ENCODE assay signal across 1 cellular context in the genomic region with DNA sequence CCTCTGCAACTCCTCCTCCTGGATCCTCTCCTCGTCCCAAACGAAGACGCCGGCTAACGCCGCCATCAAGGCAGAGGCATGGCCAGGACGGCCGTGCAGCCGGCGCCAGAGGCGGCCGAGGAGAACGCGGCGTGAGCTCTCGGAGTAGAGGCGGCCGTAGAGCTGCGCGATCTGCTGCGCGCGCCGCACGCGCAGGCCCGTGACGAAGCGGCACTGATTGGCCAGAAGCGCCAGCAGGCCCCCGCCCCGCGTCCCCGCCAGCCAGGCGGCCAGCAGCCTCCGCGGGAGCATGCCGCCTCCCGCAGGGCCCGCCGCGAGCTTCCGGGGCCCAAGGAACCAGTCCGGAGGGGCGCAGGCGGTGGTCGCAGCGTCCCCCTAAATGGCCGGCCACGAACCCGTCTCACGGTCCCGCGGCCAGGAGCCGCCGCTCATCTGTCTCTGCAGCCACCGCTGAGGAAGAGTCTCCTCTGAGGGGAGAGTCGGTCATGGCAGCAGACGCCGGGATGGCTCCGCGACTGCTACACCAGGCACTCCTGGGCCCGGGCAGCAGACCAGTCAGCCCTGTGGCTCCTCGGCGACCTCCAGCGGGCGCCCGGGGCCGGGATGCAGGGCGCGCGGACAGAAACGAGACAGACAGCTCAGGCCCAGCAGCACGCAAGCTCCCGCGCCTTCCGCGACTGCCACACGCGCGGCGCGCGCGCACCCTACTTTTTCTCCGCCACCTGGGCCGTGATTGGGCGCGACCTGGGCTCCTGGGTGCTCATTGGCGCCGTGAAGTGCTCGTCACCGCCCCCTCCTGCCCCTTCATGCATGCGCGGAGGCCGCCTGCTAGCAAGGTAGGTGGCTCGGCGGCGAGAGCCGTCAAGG.
TF ChIP-seq lines count a peak whose summit lies in the region.

A gene with protein sequence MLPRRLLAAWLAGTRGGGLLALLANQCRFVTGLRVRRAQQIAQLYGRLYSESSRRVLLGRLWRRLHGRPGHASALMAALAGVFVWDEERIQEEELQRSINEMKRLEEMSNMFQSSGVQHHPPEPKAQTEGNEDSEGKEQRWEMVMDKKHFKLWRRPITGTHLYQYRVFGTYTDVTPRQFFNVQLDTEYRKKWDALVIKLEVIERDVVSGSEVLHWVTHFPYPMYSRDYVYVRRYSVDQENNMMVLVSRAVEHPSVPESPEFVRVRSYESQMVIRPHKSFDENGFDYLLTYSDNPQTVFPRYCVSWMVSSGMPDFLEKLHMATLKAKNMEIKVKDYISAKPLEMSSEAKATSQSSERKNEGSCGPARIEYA (minus strand): TSS at position 684 of the 867 bp plus-strand sequence. CDS start 393 bp downstream, at position 291.

TF ChIP-seq in H1, 55 proteins besides CTCF, POLR2A, EP300 and RAD21:
- peak; percentile 92 for TF ChIP-seq POLR2AphosphoS5 (IDR thresholded peaks at IDR 0.05; ENCODE audit: low read depth, low read length)
- TF ChIP-seq KDM4A (IDR thresholded peaks at IDR 0.05; ENCODE audit: low read depth, low read length, severe bottlenecking), result peak; percentile 78
- peak; percentile 55; the same call in 1 of the 2 replicates for TF ChIP-seq RBBP5 (IDR thresholded peaks at IDR 0.05; ENCODE audit: borderline replicate concordance, low read depth, low read length)
- 0 out of 2 replicates have a peak, but pooled peaks have one; percentile 10 for TF ChIP-seq TEAD4 (IDR thresholded peaks at IDR 0.05; ENCODE audit: low read depth, low read length)
- TF ChIP-seq, protein P1, sequence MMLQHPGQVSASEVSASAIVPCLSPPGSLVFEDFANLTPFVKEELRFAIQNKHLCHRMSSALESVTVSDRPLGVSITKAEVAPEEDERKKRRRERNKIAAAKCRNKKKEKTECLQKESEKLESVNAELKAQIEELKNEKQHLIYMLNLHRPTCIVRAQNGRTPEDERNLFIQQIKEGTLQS (IDR thresholded peaks at IDR 0.05; ENCODE audit: insufficient read depth, low read depth, low read length), result no peak
- TF ChIP-seq, protein P2, sequence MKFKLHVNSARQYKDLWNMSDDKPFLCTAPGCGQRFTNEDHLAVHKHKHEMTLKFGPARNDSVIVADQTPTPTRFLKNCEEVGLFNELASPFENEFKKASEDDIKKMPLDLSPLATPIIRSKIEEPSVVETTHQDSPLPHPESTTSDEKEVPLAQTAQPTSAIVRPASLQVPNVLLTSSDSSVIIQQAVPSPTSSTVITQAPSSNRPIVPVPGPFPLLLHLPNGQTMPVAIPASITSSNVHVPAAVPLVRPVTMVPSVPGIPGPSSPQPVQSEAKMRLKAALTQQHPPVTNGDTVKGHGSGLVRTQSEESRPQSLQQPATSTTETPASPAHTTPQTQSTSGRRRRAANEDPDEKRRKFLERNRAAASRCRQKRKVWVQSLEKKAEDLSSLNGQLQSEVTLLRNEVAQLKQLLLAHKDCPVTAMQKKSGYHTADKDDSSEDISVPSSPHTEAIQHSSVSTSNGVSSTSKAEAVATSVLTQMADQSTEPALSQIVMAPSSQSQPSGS (IDR thresholded peaks at IDR 0.05; ENCODE audit: low read length), result no peak
- TF ChIP-seq KDM5A (IDR thresholded peaks at IDR 0.05; ENCODE audit: low read length), result 0 out of 2 replicates have a peak, but pooled peaks have one; percentile 12
- peak; percentile 58 for TF ChIP-seq SP2 (IDR thresholded peaks at IDR 0.05; ENCODE audit: low read length)
- TF ChIP-seq SRF (IDR thresholded peaks at IDR 0.05; ENCODE audit: low read depth, low read length), result no peak
- TF ChIP-seq, protein P3, sequence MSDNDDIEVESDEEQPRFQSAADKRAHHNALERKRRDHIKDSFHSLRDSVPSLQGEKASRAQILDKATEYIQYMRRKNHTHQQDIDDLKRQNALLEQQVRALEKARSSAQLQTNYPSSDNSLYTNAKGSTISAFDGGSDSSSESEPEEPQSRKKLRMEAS (IDR thresholded peaks at IDR 0.05), result peak; percentile 66
- no peak for TF ChIP-seq CBX8 (IDR thresholded peaks at IDR 0.05; ENCODE audit: borderline replicate concordance, low read depth, low read length)
- peak; percentile 80 for TF ChIP-seq ASH2L (IDR thresholded peaks at IDR 0.05; ENCODE audit: low read length)
- TF ChIP-seq BACH1 (IDR thresholded peaks at IDR 0.05; ENCODE audit: low read length), result peak; percentile 57
- TF ChIP-seq SP1 (IDR thresholded peaks at IDR 0.05; ENCODE audit: low read depth, low read length), result peak; percentile 95
- no peak for TF ChIP-seq SIX5 (IDR thresholded peaks at IDR 0.05; ENCODE audit: low read depth, low read length)
- peak; percentile 84 for TF ChIP-seq TBP (IDR thresholded peaks at IDR 0.05; ENCODE audit: low read depth, low read length)
- peak in 1 of 2 experiments; percentile 44; a peak in 1 of 4 replicates for TF ChIP-seq SIN3A (conservative IDR thresholded peaks at IDR 0.05 in 1 of 2, IDR thresholded peaks at IDR 0.05 in 1 of 2; ENCODE audit: low read depth in 1 of 2, low read length in 2 of 2)
- TF ChIP-seq CREB1 (IDR thresholded peaks at IDR 0.05), result peak; percentile 78
- no peak for TF ChIP-seq RNF2 (IDR thresholded peaks at IDR 0.05; ENCODE audit: borderline replicate concordance, low read depth, low read length, missing control alignments, poor library complexity, severe bottlenecking)
- TF ChIP-seq, protein P4, sequence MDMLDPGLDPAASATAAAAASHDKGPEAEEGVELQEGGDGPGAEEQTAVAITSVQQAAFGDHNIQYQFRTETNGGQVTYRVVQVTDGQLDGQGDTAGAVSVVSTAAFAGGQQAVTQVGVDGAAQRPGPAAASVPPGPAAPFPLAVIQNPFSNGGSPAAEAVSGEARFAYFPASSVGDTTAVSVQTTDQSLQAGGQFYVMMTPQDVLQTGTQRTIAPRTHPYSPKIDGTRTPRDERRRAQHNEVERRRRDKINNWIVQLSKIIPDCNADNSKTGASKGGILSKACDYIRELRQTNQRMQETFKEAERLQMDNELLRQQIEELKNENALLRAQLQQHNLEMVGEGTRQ (IDR thresholded peaks at IDR 0.05; ENCODE audit: low read length), result peak; percentile 18; the same call in 1 of the 2 replicates
- peak; percentile 67; the same call in 1 of the 2 replicates for TF ChIP-seq EGR1 (IDR thresholded peaks at IDR 0.05; ENCODE audit: borderline replicate concordance, low read depth, low read length)
- TF ChIP-seq NRF1 (IDR thresholded peaks at IDR 0.05; ENCODE audit: low read depth, low read length), result peak; percentile 67
- TF ChIP-seq, protein P5, sequence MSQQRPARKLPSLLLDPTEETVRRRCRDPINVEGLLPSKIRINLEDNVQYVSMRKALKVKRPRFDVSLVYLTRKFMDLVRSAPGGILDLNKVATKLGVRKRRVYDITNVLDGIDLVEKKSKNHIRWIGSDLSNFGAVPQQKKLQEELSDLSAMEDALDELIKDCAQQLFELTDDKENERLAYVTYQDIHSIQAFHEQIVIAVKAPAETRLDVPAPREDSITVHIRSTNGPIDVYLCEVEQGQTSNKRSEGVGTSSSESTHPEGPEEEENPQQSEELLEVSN (IDR thresholded peaks at IDR 0.05), result peak; percentile 47; the same call in 1 of the 2 replicates
- TF ChIP-seq HDAC2 (IDR thresholded peaks at IDR 0.05; ENCODE audit: borderline replicate concordance in 1 of 2, low read depth in 2 of 2, low read length in 2 of 2), result 0 out of 4 replicates have a peak, but pooled peaks of 1 of the 2 experiments have one; percentile 44
- peak; percentile 88 for TF ChIP-seq CHD2 (IDR thresholded peaks at IDR 0.05; ENCODE audit: low read length)
- peak; percentile 93 for TF ChIP-seq PHF8 (conservative IDR thresholded peaks at IDR 0.05; ENCODE audit: low read depth, low read length)
- TF ChIP-seq TAF7 (optimal IDR thresholded peaks at IDR 0.05; ENCODE audit: borderline replicate concordance, low read depth, low read length), result no peak
